8 cellular contexts compared by ENCODE assay signal in the genomic region with DNA sequence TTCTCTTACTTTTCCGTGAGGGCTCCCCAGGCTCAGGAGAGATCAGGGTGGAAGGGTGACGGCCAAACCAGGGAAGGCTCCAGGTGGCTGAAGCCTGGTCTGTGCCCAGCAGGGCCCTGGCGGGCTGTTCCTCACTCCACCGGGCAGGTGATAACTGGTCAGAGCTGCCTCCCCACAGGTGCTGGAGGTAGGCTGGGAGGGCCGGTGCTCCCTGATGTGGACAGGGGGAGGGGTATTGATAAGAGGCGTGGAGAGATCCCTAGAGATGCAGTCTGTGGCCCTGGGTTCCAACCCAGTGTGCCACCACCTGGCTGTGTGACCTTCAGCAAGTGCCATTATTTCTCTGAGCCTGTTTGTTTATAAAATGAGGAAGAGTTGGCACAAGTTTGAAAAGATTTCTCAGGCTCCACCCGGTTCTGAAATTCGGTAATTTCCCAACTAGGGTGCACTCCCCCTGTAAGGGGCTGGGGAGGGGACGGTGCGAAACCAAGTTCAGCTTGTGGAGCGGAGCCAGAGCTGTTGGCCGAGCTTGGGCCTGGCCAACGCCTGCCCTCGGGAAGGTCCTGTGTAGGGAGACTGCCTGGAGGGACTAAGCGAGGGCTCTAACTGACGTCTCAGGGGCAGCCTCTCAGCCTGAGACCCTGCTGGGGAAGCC. TPM values are rescaled to one million over a fixed set of nuclear protein-coding genes. Genes with fewer than 3 reads are reported as not detected.
DNase-seq lines count a peak whose midpoint lies in the region; ATAC-seq, FAIRE-seq and TF ChIP-seq lines count a peak whose summit lies in the region.

No MANE protein-coding gene starts in this region.

- H3K4me3 Mint-ChIP-seq in GM23338 = peak overlapping the region; percentile 78

- no peak for TF ChIP-seq EP300 in gastroesophageal sphincter (IDR thresholded peaks at IDR 0.05)

- ATAC-seq in GM23338 (peak; percentile 66), gastroesophageal sphincter (peak; percentile 13), GM21723 (IDR thresholded peaks at IDR 0.05; ENCODE audit: unreplicated experiment) (no peak)

- peaks cover 30% of the 10 kb centered on the region for H4K20me1 ChIP-seq in GM23338 (replicated peaks; ENCODE audit: insufficient read depth)

- TF ChIP-seq POLR2A in gastroesophageal sphincter (IDR thresholded peaks at IDR 0.05) = no peak
- TF ChIP-seq POLR2A in prostate gland (IDR thresholded peaks at IDR 0.05) = no peak
- no peak for TF ChIP-seq POLR2A in GM12892 (IDR thresholded peaks at IDR 0.05; ENCODE audit: low read depth, low read length)

- H3K27me3 Mint-ChIP-seq in GM23338 (ENCODE audit: insufficient read depth, low read depth, poor library complexity) = peaks cover 34% of the 10 kb centered on the region

- H3K27ac ChIP-seq in ACC112 (ENCODE audit: low read depth, low read length) (peak overlapping the region; percentile 83), GM23338 (ENCODE audit: low read depth) (no peak overlapping the region), gastroesophageal sphincter (peak overlapping the region; percentile 96 to 100 (median 98)), prostate gland (peak overlapping the region; percentile 100)

- H3K9me3 ChIP-seq in gastroesophageal sphincter (no peaks in the 10 kb centered on the region), prostate gland (no peaks in the 10 kb centered on the region)

- intact Hi-C loops in prostate gland (cut with DNase I) = loop anchor here (2.0 kb wide), 1 partner anchor 17 kb away; no protein-coding TSS in a partner anchor

- peaks cover 28% of the 10 kb centered on the region for H3K4me1 Mint-ChIP-seq in GM23338

- TF ChIP-seq CTCF in GM23338 (conservative IDR thresholded peaks at IDR 0.05; ENCODE audit: low read depth in 2 of 2) (no peak), WI38 (IDR thresholded peaks at IDR 0.05; ENCODE audit: low read depth, low read length) (no peak), gastroesophageal sphincter (IDR thresholded peaks at IDR 0.05) (peak in 1 of 4 experiments; percentile 8), prostate gland (IDR thresholded peaks at IDR 0.05) (no peak)

- H3K27me3 ChIP-seq in ACC112 (ENCODE audit: insufficient read depth, low read length) (no peaks in the 10 kb centered on the region), GM23338 (ENCODE audit: insufficient read depth) (peaks cover 51% of the 10 kb centered on the region), gastroesophageal sphincter (no peaks in the 10 kb centered on the region), prostate gland (replicated peaks; ENCODE audit: insufficient read depth) (no peaks in the 10 kb centered on the region)

- H2AFZ ChIP-seq in ACC112 (ENCODE audit: low read length, unreplicated experiment) = peak overlapping the region; percentile 17
- H2AFZ ChIP-seq in GM23338 = no peak overlapping the region

- H3K79me2 ChIP-seq in ACC112 (ENCODE audit: control insufficient read depth, insufficient read depth, low read length, unreplicated experiment) (no peaks in the 10 kb centered on the region), GM23338 (replicated peaks; ENCODE audit: insufficient read depth) (no peaks in the 10 kb centered on the region)

- H3K9me3 Mint-ChIP-seq in GM23338 = no peaks in the 10 kb centered on the region; the same call in 2 of the 3 replicates

- no peak for FAIRE-seq in GM12892 (lab: Jason Lieb, UNC)

- no peaks in the 10 kb centered on the region for H3K9me2 ChIP-seq in GM23338 (ENCODE audit: insufficient read depth)

- H3K36me3 ChIP-seq in ACC112 (ENCODE audit: insufficient read depth, low read length) = no peaks in the 10 kb centered on the region
- no peaks in the 10 kb centered on the region for H3K36me3 ChIP-seq in GM23338 (ENCODE audit: insufficient read depth)
- peaks cover 0 to 16% of the 10 kb centered on the region in 2 donors for H3K36me3 ChIP-seq in gastroesophageal sphincter
- H3K36me3 ChIP-seq in prostate gland = peaks cover 5 to 6% of the 10 kb centered on the region in 2 donors

- peaks cover 2% of the 10 kb centered on the region; the same call in 1 of the 2 replicates for H3F3A ChIP-seq in GM23338 (replicated peaks; ENCODE audit: low read depth)

- peak; percentile 68 for DNase-seq in GM23338 (ENCODE audit: low spot score)
- DNase-seq in prostate gland (ENCODE audit: low spot score) = no peak
- DNase-seq in central memory CD4-positive, alpha-beta T cell = no peak
- DNase-seq in GM12892 (ENCODE audit: insufficient read length) = no peak

- WGBS in gastroesophageal sphincter (ENCODE audit: low coverage in 1 of 2), 2 donors = 27 to 95% methylated on average over 4 to 11 of the region's 16 CpGs
- WGBS in prostate gland = 26% methylated on average over 16 of the region's 16 CpGs

- peaks cover 3% of the 10 kb centered on the region; the same call in 1 of the 3 replicates for H3K36me3 Mint-ChIP-seq in GM23338 (ENCODE audit: low read depth)

- H3K4me1 ChIP-seq in ACC112 (ENCODE audit: control insufficient read depth, insufficient read depth, low read length, unreplicated experiment) (peaks cover 19% of the 10 kb centered on the region), GM23338 (ENCODE audit: insufficient read depth) (peaks cover 18% of the 10 kb centered on the region), gastroesophageal sphincter (peaks cover under 1 to 72% (median 21%) of the 10 kb centered on the region in 3 donors), prostate gland (replicated peaks) (peaks cover 34% of the 10 kb centered on the region)

- no peak overlapping the region for H3K27ac Mint-ChIP-seq in GM23338

- peak overlapping the region; percentile 98 for H3K4me2 ChIP-seq in GM23338

- peak overlapping the region; percentile 77 for H3K4me3 ChIP-seq in ACC112 (ENCODE audit: low read depth, low read length)
- H3K4me3 ChIP-seq in GM23338 = peak overlapping the region; percentile 86
- H3K4me3 ChIP-seq in WI38 (ENCODE audit: low read depth, low read length) = peak overlapping the region; percentile 69
- H3K4me3 ChIP-seq in gastroesophageal sphincter = peak overlapping the region; percentile 45 to 70
- H3K4me3 ChIP-seq in prostate gland = peak overlapping the region; percentile 54 to 85

TF ChIP-seq in GM23338, 12 proteins besides CTCF, POLR2A, EP300 and RAD21 (continues in another document):
- no peak for TF ChIP-seq ZNF114 (CRISPR knock-in tag; IDR thresholded peaks at IDR 0.05)
- TF ChIP-seq CREB1 (CRISPR knock-in tag; IDR thresholded peaks at IDR 0.05; ENCODE audit: low read depth) = no peak
- no peak for TF ChIP-seq NANOG (IDR thresholded peaks at IDR 0.05; ENCODE audit: borderline replicate concordance)
- no peak for TF ChIP-seq EZH2phosphoT487 (IDR thresholded peaks at IDR 0.05; ENCODE audit: unreplicated experiment)
- TF ChIP-seq, protein P1, sequence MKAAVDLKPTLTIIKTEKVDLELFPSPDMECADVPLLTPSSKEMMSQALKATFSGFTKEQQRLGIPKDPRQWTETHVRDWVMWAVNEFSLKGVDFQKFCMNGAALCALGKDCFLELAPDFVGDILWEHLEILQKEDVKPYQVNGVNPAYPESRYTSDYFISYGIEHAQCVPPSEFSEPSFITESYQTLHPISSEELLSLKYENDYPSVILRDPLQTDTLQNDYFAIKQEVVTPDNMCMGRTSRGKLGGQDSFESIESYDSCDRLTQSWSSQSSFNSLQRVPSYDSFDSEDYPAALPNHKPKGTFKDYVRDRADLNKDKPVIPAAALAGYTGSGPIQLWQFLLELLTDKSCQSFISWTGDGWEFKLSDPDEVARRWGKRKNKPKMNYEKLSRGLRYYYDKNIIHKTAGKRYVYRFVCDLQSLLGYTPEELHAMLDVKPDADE (IDR thresholded peaks at IDR 0.05) = no peak

RNA-seq across cellular contexts. Expression of a gene that starts 1.0 kb away (rescaled TPM):
- total RNA-seq in GM23338 (2014; rRNA removed; shearing (Covaris generic)) = 13.4 and 19.1 TPM in 2 replicates
- 7.5 and 8.3 TPM in 2 replicates for polyA plus RNA-seq in GM23338 (2016; fragmentation: Nextera tagmentation; extraction: Ambion mirVana)
- total RNA-seq in gastroesophageal sphincter (10 to 100 TPM; 29.9 to 67.2 (median 35.2) TPM), prostate gland (100 to 1,000 TPM in 1 of 2 donors, 10 to 100 TPM in 1; 85.1 to 125 TPM)
- 3.3 TPM for polyA plus RNA-seq in GM12892 (2012; ENCODE audit: missing spikeins)

RNA-seq across cellular contexts. Expression of a gene that starts 19.5 kb away (rescaled TPM):
- total RNA-seq in GM23338 (2014; rRNA removed; shearing (Covaris generic)) = 60.3 and 111 TPM in 2 replicates
- 27.7 and 29.4 TPM in 2 replicates for polyA plus RNA-seq in GM23338 (2016; fragmentation: Nextera tagmentation; extraction: Ambion mirVana)
- total RNA-seq in gastroesophageal sphincter = 10 to 100 TPM; 36.7 to 60.2 (median 52.6) TPM
- total RNA-seq in prostate gland = 10 to 100 TPM; 60.0 to 64.1 TPM
- 13.5 TPM for polyA plus RNA-seq in GM12892 (2012; ENCODE audit: missing spikeins)

RNA-seq across cellular contexts. Expression of a gene that starts 29.3 kb away (rescaled TPM):
- 0.12 and 0.66 TPM in 2 replicates for total RNA-seq in GM23338 (2014; rRNA removed; shearing (Covaris generic))
- 0.66 and 0.80 TPM in 2 replicates for polyA plus RNA-seq in GM23338 (2016; fragmentation: Nextera tagmentation; extraction: Ambion mirVana)
- total RNA-seq in gastroesophageal sphincter (10 to 100 TPM in 1 of 4 donors, 1 to 10 TPM in 3; 4.0 to 12.8 (median 4.6) TPM), prostate gland (10 to 100 TPM in 1 of 2 donors, 1 to 10 TPM in 1; 7.5 to 30.2 TPM)
- polyA plus RNA-seq in GM12892 (2012; ENCODE audit: missing spikeins) = not detected

RNA-seq across cellular contexts. Expression of a gene that starts 43.5 kb away (rescaled TPM):
- 3.0 and 3.5 TPM in 2 replicates for total RNA-seq in GM23338 (2014; rRNA removed; shearing (Covaris generic))
- 0.34 and 0.73 TPM in 2 replicates for polyA plus RNA-seq in GM23338 (2016; fragmentation: Nextera tagmentation; extraction: Ambion mirVana)
- total RNA-seq in gastroesophageal sphincter (10 to 100 TPM; 11.8 to 18.0 (median 16.1) TPM), prostate gland (10 to 100 TPM; 16.5 to 38.6 TPM)
- polyA plus RNA-seq in GM12892 (2012; ENCODE audit: missing spikeins) = 0.57 TPM
